ENCODE assay signal across 10 cellular contexts in genomic region chr1:20981903-20982695, GRCh38.
DNase-seq lines count a peak whose midpoint lies in the region; ATAC-seq, FAIRE-seq and TF ChIP-seq lines count a peak whose summit lies in the region.
"Had no signal": no experiment of that assay in that cellular context is flagged by ENCODE, and none has a peak within 500 bp of the region (broad histone marks: within the 10 kb centered on the region; RNA-seq: fewer than 3 reads in every experiment).

No MANE protein-coding gene starts in this region.

- FAIRE-seq in endothelial cell of umbilical vein (lab: Jason Lieb, UNC) = peak; percentile 61

- CTCF ChIA-PET in endothelial cell of umbilical vein (lab: Charles Lee) = interaction anchor here (0.6 to 4.1 kb wide), 16 partner anchors 10 to 285 kb away, joined by 3 to 66 read pairs (median 3); no protein-coding TSS in a partner anchor

- dilution Hi-C loops in endothelial cell of umbilical vein (cut with MboI; ENCODE audit: extremely low pct_ligation_motif_present, low sequenced_read_pairs) = no loop called here

- H3F3A ChIP-seq in neural cell (ENCODE audit: insufficient read depth, low read length, poor library complexity, severe bottlenecking) = no peaks in the 10 kb centered on the region

- H3K36me3 ChIP-seq in endothelial cell of umbilical vein (ENCODE audit: control insufficient read depth in 2 of 2, extremely low read depth in 1 of 2, insufficient read depth in 2 of 2, low read length in 2 of 2) = no peaks in the 10 kb centered on the region
- H3K36me3 ChIP-seq in neural cell (ENCODE audit: insufficient read depth, low read length) = no peaks in the 10 kb centered on the region

- H4K20me1 ChIP-seq in endothelial cell of umbilical vein (replicated peaks; ENCODE audit: control insufficient read depth, extremely low read depth, insufficient read depth, low read length) (no peaks in the 10 kb centered on the region), neural cell (ENCODE audit: insufficient read depth) (no peaks in the 10 kb centered on the region)

- TF ChIP-seq RAD21 in neural cell (conservative IDR thresholded peaks at IDR 0.05) = no peak

- H3K27ac ChIP-seq in endothelial cell of umbilical vein (ENCODE audit: insufficient read depth, low read depth, low read length) (no peak overlapping the region), neural cell (ENCODE audit: low read length) (no peak overlapping the region)
- H3K27ac ChIP-seq: stomach had no signal

- no peaks in the 10 kb centered on the region for H3K9me1 ChIP-seq in endothelial cell of umbilical vein (replicated peaks; ENCODE audit: control insufficient read depth, extremely low read depth, insufficient read depth, low read length)

- no peak for TF ChIP-seq EP300 in neural cell (conservative IDR thresholded peaks at IDR 0.05; ENCODE audit: poor library complexity, severe bottlenecking)

- BruUV-seq in endothelial cell of umbilical vein (replicated peaks; lab: Mats Ljungman, UMichigan) = no TSS peak

- no peaks in the 10 kb centered on the region for H3K9me2 ChIP-seq in neural cell (ENCODE audit: insufficient read depth, low read length)

- no peak for ATAC-seq in stimulated activated naive CD8-positive, alpha-beta T cell treated with anti-CD3 and anti-CD28 coated beads, Interleukin-15, Interleukin-2, amounts not matched to agents 100 U/mL and 50 U/mL, for 24 hours
- ATAC-seq in HG03095 (IDR thresholded peaks at IDR 0.05; ENCODE audit: unreplicated experiment) = no peak

- TF ChIP-seq CTCF in endothelial cell of umbilical vein (IDR thresholded peaks at IDR 0.05; ENCODE audit: extremely low read depth in 1 of 2, insufficient read depth in 1 of 2, low read depth in 1 of 2, low read length in 2 of 2) = peak in 1 of 2 donors; percentile 11
- peak; percentile 37 for TF ChIP-seq CTCF in neural cell (IDR thresholded peaks at IDR 0.05; ENCODE audit: poor library complexity, severe bottlenecking)

- POLR2A ChIA-PET in endothelial cell of umbilical vein (lab: Charles Lee) = no interaction called here

- no peak overlapping the region for H2AFZ ChIP-seq in endothelial cell of umbilical vein (ENCODE audit: low read depth, low read length)
- no peak overlapping the region for H2AFZ ChIP-seq in neural cell (ENCODE audit: low read depth, low read length)

- DNase-seq in EL (peak; percentile 43), NCI-H460 (ENCODE audit: extremely low read depth, low read depth) (peak; percentile 9), endothelial cell of umbilical vein (ENCODE audit: low read depth, low spot score) (peak; percentile 48), MV-4-11 (lab: John Stamatoyannopoulos, UW) (no peak), posterior cingulate gyrus (no peak)
- DNase-seq in stimulated activated naive CD8-positive, alpha-beta T cell treated with anti-CD3 and anti-CD28 coated beads, Interleukin-15, Interleukin-2, amounts not matched to agents 100 U/mL and 50 U/mL, for 24 hours = no peak
- DNase-seq: activated B cell treated with CpG ODN at 0.5 μM for 24 hours, stomach had no signal

- H3K9me3 ChIP-seq in endothelial cell of umbilical vein (replicated peaks; ENCODE audit: control insufficient read depth, insufficient read depth, low read length) (no peaks in the 10 kb centered on the region), neural cell (ENCODE audit: low read length) (no peaks in the 10 kb centered on the region)
- H3K9me3 ChIP-seq: stomach had no signal

- H3K9ac ChIP-seq in endothelial cell of umbilical vein (replicated peaks; ENCODE audit: extremely low read depth, insufficient read depth, low read length) (no peak overlapping the region), neural cell (ENCODE audit: low read length) (no peak overlapping the region)

- H3K4me3 ChIP-seq in endothelial cell of umbilical vein (replicated peaks in 1 of 3; ENCODE audit: insufficient read depth in 1 of 3, low read depth in 1 of 3, low read length in 3 of 3) (no peak overlapping the region), neural cell (ENCODE audit: low read length) (no peak overlapping the region)
- H3K4me3 ChIP-seq: stomach had no signal

- no peak for TF ChIP-seq POLR2A in endothelial cell of umbilical vein (IDR thresholded peaks at IDR 0.05; ENCODE audit: low read depth, low read length)

- H3K27me3 ChIP-seq in endothelial cell of umbilical vein (ENCODE audit: control insufficient read depth in 2 of 2, insufficient read depth in 2 of 2, low read length in 2 of 2) (no peaks in the 10 kb centered on the region), neural cell (ENCODE audit: insufficient read depth, low read depth, low read length) (no peaks in the 10 kb centered on the region)
- H3K27me3 ChIP-seq: stomach had no signal

- intact Hi-C loops in endothelial cell of umbilical vein (cut with micrococcal nuclease) (loop anchor here (1.0 kb wide), 1 partner anchor 213 kb away; no protein-coding TSS in a partner anchor), posterior cingulate gyrus (cut with DNase I) (loop anchor here (2.0 to 10.0 kb wide), 2 partner anchors 213 to 287 kb away; no protein-coding TSS in a partner anchor)

- H3K79me2 ChIP-seq in endothelial cell of umbilical vein (ENCODE audit: control insufficient read depth, insufficient read depth, low read length) (peaks cover 4% of the 10 kb centered on the region), neural cell (replicated peaks; ENCODE audit: insufficient read depth, low read length) (peaks cover 3% of the 10 kb centered on the region)

- H3K4me2 ChIP-seq in endothelial cell of umbilical vein (ENCODE audit: insufficient read depth, low read length) (no peak overlapping the region), neural cell (ENCODE audit: low read length) (no peak overlapping the region)

- H3K4me1 ChIP-seq in endothelial cell of umbilical vein (ENCODE audit: control insufficient read depth, extremely low read depth, insufficient read depth, low read length) = peaks cover 9% of the 10 kb centered on the region

TF ChIP-seq in endothelial cell of umbilical vein, 7 proteins besides CTCF, POLR2A, EP300 and RAD21:
- TF ChIP-seq MYC (IDR thresholded peaks at IDR 0.05; ENCODE audit: low read depth, low read length) (no peak), POLR2AphosphoS5 (IDR thresholded peaks at IDR 0.05; ENCODE audit: insufficient read depth, low read depth, low read length) (no peak), GATA2 (IDR thresholded peaks at IDR 0.05; ENCODE audit: insufficient read depth, insufficient read length, low read depth, low read length) (no peak), EZH2 (IDR thresholded peaks at IDR 0.05; ENCODE audit: borderline replicate concordance, low read depth, low read length, severe bottlenecking) (no peak), FOS (IDR thresholded peaks at IDR 0.05; ENCODE audit: borderline replicate concordance, insufficient read depth, low read length) (no peak), JUN (IDR thresholded peaks at IDR 0.05; ENCODE audit: borderline replicate concordance, insufficient read depth, insufficient read length, low read depth) (no peak)
- TF ChIP-seq, protein P1, sequence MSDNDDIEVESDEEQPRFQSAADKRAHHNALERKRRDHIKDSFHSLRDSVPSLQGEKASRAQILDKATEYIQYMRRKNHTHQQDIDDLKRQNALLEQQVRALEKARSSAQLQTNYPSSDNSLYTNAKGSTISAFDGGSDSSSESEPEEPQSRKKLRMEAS (IDR thresholded peaks at IDR 0.05; ENCODE audit: insufficient read depth, insufficient read length) = no peak

TF ChIP-seq in neural cell, 6 proteins besides CTCF, POLR2A, EP300 and RAD21:
- peak; percentile 25 for TF ChIP-seq SMC3 (conservative IDR thresholded peaks at IDR 0.05; ENCODE audit: poor library complexity)
- TF ChIP-seq MXI1 (conservative IDR thresholded peaks at IDR 0.05; ENCODE audit: poor library complexity, severe bottlenecking) = no peak
TF ChIP-seq in neural cell: peak in this region for 1.

Comparison
In these comparisons a context has a peak if more than half of its experiments do, and no peak if none do; other contexts are left out.
1. DNase-seq: peak in EL (single experiment), NCI-H460 (single experiment) and endothelial cell of umbilical vein (single experiment); none in stimulated activated naive CD8-positive, alpha-beta T cell treated with anti-CD3 and anti-CD28 coated beads, Interleukin-15, Interleukin-2, amounts not matched to agents 100 U/mL and 50 U/mL, for 24 hours (single experiment), MV-4-11 (single experiment) and posterior cingulate gyrus (0 of 10).